In genomic region chr10:89345367-89345766, GRCh38 we compare ENCODE assay signal across 5 cellular contexts. TPM values are rescaled to one million over a fixed set of nuclear protein-coding genes. Genes with fewer than 3 reads are reported as not detected.
"Had no signal": no experiment of that assay in that cellular context is flagged by ENCODE, and none has a peak within 500 bp of the region (broad histone marks: within the 10 kb centered on the region; RNA-seq: fewer than 3 reads in every experiment).

No MANE protein-coding gene starts in this region.

RNA-seq across cellular contexts. Expression of gene IFIT1B, which starts 32.5 kb away (rescaled TPM):
- total RNA-seq: GM23248, H7, HT-29, IMR-90, K562 had no signal
- polyA plus RNA-seq: GM23248, IMR-90, K562 had no signal
